In the genomic region with DNA sequence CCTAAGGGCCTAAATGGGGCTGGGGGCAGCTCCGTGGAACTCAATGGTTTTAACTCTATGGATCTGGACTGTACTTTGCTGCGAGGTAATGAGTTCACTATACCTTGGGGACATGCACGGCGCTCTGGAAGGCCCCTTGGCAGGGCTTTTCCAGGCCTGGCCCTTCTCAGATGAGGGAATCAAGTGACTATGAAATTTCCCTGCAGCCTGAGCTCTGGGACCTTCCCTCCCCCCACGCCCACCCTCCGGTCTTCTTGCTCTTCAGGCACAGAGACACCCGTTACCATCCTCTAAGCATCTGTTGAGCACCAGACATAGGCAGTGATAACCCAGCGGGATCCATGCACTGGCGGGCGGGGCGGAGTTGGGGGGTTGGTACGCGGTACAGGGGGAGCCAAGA, we compare ENCODE assay signal across 20 cellular contexts.
"Had no signal": no experiment of that assay in that cellular context is flagged by ENCODE, and none has a peak within 500 bp of the region (broad histone marks: within the 10 kb centered on the region; RNA-seq: fewer than 3 reads in every experiment).

No MANE protein-coding gene starts in this region.

- H3K4me3 Mint-ChIP-seq: activated CD8-positive, alpha-beta T cell treated with anti-CD3 and anti-CD28 coated beads for 36 hours; activated naive CD4-positive, alpha-beta T cell treated with anti-CD3 and anti-CD28 coated beads, Interleukin-2, amount 50 U/mL, for 24 hours; naive B cell had no signal

- DNase-seq: activated CD4-positive, alpha-beta T cell treated with anti-CD3 and anti-CD28 coated beads for 4 hours; activated effector memory CD4-positive, alpha-beta T cell treated with anti-CD3 and anti-CD28 coated beads, Interleukin-2, amount 50 U/mL, for 16 hours; activated T-cell treated with anti-CD3 and anti-CD28 coated beads, Interleukin-2, amount 50 U/mL, for 48 hours; adrenal gland; central memory CD4-positive, alpha-beta T cell; effector memory CD4-positive, alpha-beta T cell; foreskin keratinocyte; glutamatergic neuron; left colon; naive B cell; occipital lobe; stimulated activated CD4-positive, alpha-beta T cell treated with anti-CD3 and anti-CD28 coated beads, Interleukin-1b, Interleukin-23, amount 100 ng/mL, for 48 hours; T1000; uterus had no signal

- ATAC-seq: foreskin keratinocyte, left colon, psoas muscle, sciatic nerve had no signal

- H3K4me1 Mint-ChIP-seq: activated naive CD4-positive, alpha-beta T cell treated with anti-CD3 and anti-CD28 coated beads, Interleukin-2, amount 50 U/mL, for 24 hours; naive B cell had no signal

- H3K27ac Mint-ChIP-seq: activated CD8-positive, alpha-beta T cell treated with anti-CD3 and anti-CD28 coated beads for 36 hours; activated naive CD4-positive, alpha-beta T cell treated with anti-CD3 and anti-CD28 coated beads, Interleukin-2, amount 50 U/mL, for 24 hours; naive B cell had no signal

- H3K27ac ChIP-seq: foreskin keratinocyte, psoas muscle, SK-N-MC, thyroid gland, uterus had no signal

- H3K27me3 Mint-ChIP-seq: naive B cell had no signal

- H3K9me3 Mint-ChIP-seq: activated CD8-positive, alpha-beta T cell treated with anti-CD3 and anti-CD28 coated beads for 36 hours; activated naive CD4-positive, alpha-beta T cell treated with anti-CD3 and anti-CD28 coated beads, Interleukin-2, amount 50 U/mL, for 24 hours had no signal

- H3K36me3 Mint-ChIP-seq: activated naive CD4-positive, alpha-beta T cell treated with anti-CD3 and anti-CD28 coated beads, Interleukin-2, amount 50 U/mL, for 24 hours; naive B cell had no signal
